Comparison of ENCODE assay signal across 9 cellular contexts in genomic region chr17:42698736-42699414, GRCh38. TPM values are rescaled to one million over a fixed set of nuclear protein-coding genes. Genes with fewer than 3 reads are reported as not detected.
DNase-seq lines count a peak whose midpoint lies in the region; ATAC-seq and TF ChIP-seq lines count a peak whose summit lies in the region.
"Had no signal": no experiment of that assay in that cellular context is flagged by ENCODE, and none has a peak within 500 bp of the region (broad histone marks: within the 10 kb centered on the region; RNA-seq: fewer than 3 reads in every experiment).

No MANE protein-coding gene starts in this region.

- H3K36me3 ChIP-seq in GM23338 (ENCODE audit: insufficient read depth) (0 out of 2 replicates have a peak, but pooled peaks cover 6% of the 10 kb centered on the region), PC-9 (ENCODE audit: low read depth) (no peaks in the 10 kb centered on the region), tibial nerve (peaks cover 4 to 98% (median 5%) of the 10 kb centered on the region in 3 donors)

- H3K27me3 Mint-ChIP-seq in GM23338 (ENCODE audit: insufficient read depth, low read depth, poor library complexity): peaks cover 11% of the 10 kb centered on the region

- H2AFZ ChIP-seq in GM23338 (no peak overlapping the region), PC-9 (no peak overlapping the region)

- H3K4me1 ChIP-seq in GM23338 (ENCODE audit: insufficient read depth) (no peaks in the 10 kb centered on the region; the same call in 1 of the 2 replicates), PC-9 (replicated peaks; ENCODE audit: insufficient read depth) (no peaks in the 10 kb centered on the region), tibial nerve (peaks cover 0 to 26% (median 2%) of the 10 kb centered on the region in 4 donors)

- ATAC-seq in GM23338 (peak; percentile 46; the same call in 2 of the 3 replicates), SK-N-SH treated with all-trans-retinoic acid at 6 μM for 48 hours (peak; percentile 84), HG03378 (IDR thresholded peaks at IDR 0.05; ENCODE audit: unreplicated experiment) (no peak), HG02970 (IDR thresholded peaks at IDR 0.05; ENCODE audit: low FRiP score, unreplicated experiment) (no peak)

- H3F3A ChIP-seq in GM23338 (replicated peaks; ENCODE audit: low read depth) (no peaks in the 10 kb centered on the region), PC-9 (ENCODE audit: insufficient read depth, low read depth) (no peaks in the 10 kb centered on the region)

- no peak for TF ChIP-seq EP300 in tibial nerve (IDR thresholded peaks at IDR 0.05)

- H3K4me3 Mint-ChIP-seq in GM23338: no peak overlapping the region

- intact Hi-C loops in PC-9 (cut with micrococcal nuclease; ENCODE audit: unreplicated experiment): no loop called here

- H3K9me2 ChIP-seq in GM23338 (ENCODE audit: insufficient read depth) (no peaks in the 10 kb centered on the region), PC-9 (ENCODE audit: insufficient read depth) (no peaks in the 10 kb centered on the region)

- BruUV-seq in PC-9 (replicated peaks; lab: Mats Ljungman, UMichigan): no TSS peak

- H4K20me1 ChIP-seq in GM23338 (replicated peaks; ENCODE audit: insufficient read depth) (peaks cover 6% of the 10 kb centered on the region; the same call in 1 of the 2 replicates), PC-9 (ENCODE audit: insufficient read depth) (no peaks in the 10 kb centered on the region)

- H3K9me3 ChIP-seq in PC-9 (ENCODE audit: insufficient read depth, low read depth) (no peaks in the 10 kb centered on the region), tibial nerve (no peaks in the 10 kb centered on the region)

- TF ChIP-seq POLR2A in tibial nerve (IDR thresholded peaks at IDR 0.05): no peak

- POLR2A ChIA-PET in PC-9 (lab: Charles Lee; ENCODE audit: unreplicated experiment): no interaction called here

- CTCF ChIA-PET in PC-9 (lab: Charles Lee): interaction anchor here (0.6 kb wide), 1 partner anchor 502 kb away, joined by 10 read pairs; no protein-coding TSS in a partner anchor

- no peak for DNase-seq in GM23338 (ENCODE audit: low spot score)
- DNase-seq in foreskin fibroblast: peak; percentile 79 to 90
- peak; percentile 78 for DNase-seq in skeletal muscle cell (ENCODE audit: low read depth)
- DNase-seq in PC-9: no peak
- no peak for DNase-seq in tibial nerve (ENCODE audit: low spot score in 2 of 2)
- DNase-seq: NCI-H446 treated with DMSO at 0.1 percent for 48 hours had no signal

- H3K27ac ChIP-seq in GM23338 (ENCODE audit: low read depth) (no peak overlapping the region), PC-9 (no peak overlapping the region), tibial nerve (peak overlapping the region in 2 of 4 donors; percentile 17 to 54)

- H3K4me1 Mint-ChIP-seq in GM23338: peaks cover 10% of the 10 kb centered on the region

- peaks cover 22% of the 10 kb centered on the region for H3K36me3 Mint-ChIP-seq in GM23338 (ENCODE audit: low read depth)

- 55 to 63% methylated on average over 2 of the region's 2 CpGs for WGBS in tibial nerve, 2 donors

- H3K4me2 ChIP-seq in GM23338: no peak overlapping the region
- H3K4me2 ChIP-seq in PC-9: no peak overlapping the region

- TF ChIP-seq CTCF in GM23338 (conservative IDR thresholded peaks at IDR 0.05; ENCODE audit: low read depth in 2 of 2): no peak
- no peak for TF ChIP-seq CTCF in foreskin fibroblast (IDR thresholded peaks at IDR 0.05; ENCODE audit: low read depth, low read length)
- no peak for TF ChIP-seq CTCF in PC-9 (conservative IDR thresholded peaks at IDR 0.05)
- no peak for TF ChIP-seq CTCF in tibial nerve (IDR thresholded peaks at IDR 0.05)

- no peaks in the 10 kb centered on the region; the same call in 1 of the 3 replicates for H3K9me3 Mint-ChIP-seq in GM23338

- H3K79me2 ChIP-seq in GM23338 (replicated peaks; ENCODE audit: insufficient read depth) (no peaks in the 10 kb centered on the region), PC-9 (ENCODE audit: low read depth) (no peaks in the 10 kb centered on the region)

- H3K27ac Mint-ChIP-seq in GM23338: no peak overlapping the region; the same call in 1 of the 2 replicates

- H3K27me3 ChIP-seq in GM23338 (ENCODE audit: insufficient read depth): no peaks in the 10 kb centered on the region
- no peaks in the 10 kb centered on the region for H3K27me3 ChIP-seq in PC-9 (ENCODE audit: insufficient read depth, low read depth)
- no peaks in the 10 kb centered on the region for H3K27me3 ChIP-seq in tibial nerve

- H3K4me3 ChIP-seq in GM23338: no peak overlapping the region
- H3K4me3 ChIP-seq in foreskin fibroblast (ENCODE audit: low read depth in 1 of 2, low read length in 2 of 2): no peak overlapping the region
- no peak overlapping the region for H3K4me3 ChIP-seq in skeletal muscle cell (ENCODE audit: low read depth, low read length)
- H3K4me3 ChIP-seq in PC-9: no peak overlapping the region
- no peak overlapping the region for H3K4me3 ChIP-seq in tibial nerve

TF ChIP-seq in SK-N-SH treated with all-trans-retinoic acid at 6 μM for 48 hours, 23 proteins besides CTCF, POLR2A, EP300 and RAD21:
- TF ChIP-seq PATZ1 (CRISPR knock-in tag; IDR thresholded peaks at IDR 0.05; ENCODE audit: borderline replicate concordance): no peak
- TF ChIP-seq SNAI2 (CRISPR knock-in tag; IDR thresholded peaks at IDR 0.05): no peak
- no peak for TF ChIP-seq ISL1 (CRISPR knock-in tag; IDR thresholded peaks at IDR 0.05)
- TF ChIP-seq ZNF565 (CRISPR knock-in tag; conservative IDR thresholded peaks at IDR 0.05; ENCODE audit: low read depth): no peak
- TF ChIP-seq CREB5 (CRISPR knock-in tag; IDR thresholded peaks at IDR 0.05; ENCODE audit: low read depth): no peak
- TF ChIP-seq ZFP30 (CRISPR knock-in tag; IDR thresholded peaks at IDR 0.05): no peak
- no peak for TF ChIP-seq TOX (CRISPR knock-in tag; IDR thresholded peaks at IDR 0.05; ENCODE audit: borderline replicate concordance)
- no peak for TF ChIP-seq PPARA (CRISPR knock-in tag; IDR thresholded peaks at IDR 0.05; ENCODE audit: borderline replicate concordance)
- TF ChIP-seq ARNTL (CRISPR knock-in tag; IDR thresholded peaks at IDR 0.05; ENCODE audit: borderline replicate concordance, low read depth): no peak

RNA-seq across cellular contexts. Expression of gene CNTNAP1, which starts 16.5 kb away (rescaled TPM):
- total RNA-seq in GM23338 (2014; rRNA removed; shearing (Covaris generic)): 2.9 and 5.0 TPM in 2 replicates
- polyA plus RNA-seq in GM23338 (2016; fragmentation: Nextera tagmentation; extraction: Ambion mirVana): 0.75 and 1.3 TPM in 2 replicates
- total RNA-seq in PC-9 (2021) (1.4 and 1.8 TPM in 2 replicates), tibial nerve (10 to 100 TPM in 2 of 4 donors, 1 to 10 TPM in 2; 6.3 to 21.0 (median 12.6) TPM)

RNA-seq across cellular contexts. Expression of gene CCR10, which starts 17.2 kb away (rescaled TPM):
- 1.1 and 1.7 TPM in 2 replicates for total RNA-seq in GM23338 (2014; rRNA removed; shearing (Covaris generic))
- 2.7 and 3.0 TPM in 2 replicates for polyA plus RNA-seq in GM23338 (2016; fragmentation: Nextera tagmentation; extraction: Ambion mirVana)
- 0.25 TPM in 1 of 2 replicates, not detected in the other for total RNA-seq in PC-9 (2021)
- total RNA-seq in tibial nerve: 10 to 100 TPM in 1 of 4 donors, 1 to 10 TPM in 3; 3.7 to 11.1 (median 7.1) TPM

RNA-seq across cellular contexts. Expression of gene PLEKHH3, which starts 22.1 kb away (rescaled TPM):
- total RNA-seq in GM23338 (2014; rRNA removed; shearing (Covaris generic)): 24.2 and 24.8 TPM in 2 replicates
- 10.9 and 13.8 TPM in 2 replicates for polyA plus RNA-seq in GM23338 (2016; fragmentation: Nextera tagmentation; extraction: Ambion mirVana)
- total RNA-seq in PC-9 (2021): 22.5 and 32.2 TPM in 2 replicates
- total RNA-seq in tibial nerve: 10 to 100 TPM; 32.4 to 57.7 (median 46.1) TPM

RNA-seq across cellular contexts. Expression of gene TUBG2, which starts 39.8 kb away (rescaled TPM):
- 15.3 and 18.2 TPM in 2 replicates for total RNA-seq in GM23338 (2014; rRNA removed; shearing (Covaris generic))
- polyA plus RNA-seq in GM23338 (2016; fragmentation: Nextera tagmentation; extraction: Ambion mirVana): 16.5 and 19.0 TPM in 2 replicates
- 25.5 and 28.3 TPM in 2 replicates for total RNA-seq in PC-9 (2021)
- total RNA-seq in tibial nerve: 10 to 100 TPM; 48.2 to 92.4 (median 77.6) TPM

RNA-seq across cellular contexts. Expression of gene EZH1, which starts 46.0 kb away (rescaled TPM):
- 16.3 and 16.9 TPM in 2 replicates for total RNA-seq in GM23338 (2014; rRNA removed; shearing (Covaris generic))
- polyA plus RNA-seq in GM23338 (2016; fragmentation: Nextera tagmentation; extraction: Ambion mirVana): 17.5 and 18.0 TPM in 2 replicates
- total RNA-seq in PC-9 (2021) (22.8 and 24.8 TPM in 2 replicates), tibial nerve (100 to 1,000 TPM in 2 of 4 donors, 10 to 100 TPM in 2; 73.8 to 128 (median 109) TPM)

Comparison
In these comparisons a context has a peak if more than half of its experiments do, and no peak if none do; other contexts are left out.
1. ATAC-seq: peak in GM23338 (single experiment) and SK-N-SH treated with all-trans-retinoic acid at 6 μM for 48 hours (single experiment); none in HG03378 (single experiment) and HG02970 (single experiment).
2. DNase-seq: peak in foreskin fibroblast (2 of 2) and skeletal muscle cell (single experiment); none in GM23338 (single experiment), PC-9 (0 of 2) and tibial nerve (0 of 2).